Comparison of ENCODE assay signal across 31 cellular contexts in genomic region chr1:108729481-108729880, GRCh38. TPM values are rescaled to one million over a fixed set of nuclear protein-coding genes. Genes with fewer than 3 reads are reported as not detected.
"Had no signal": no experiment of that assay in that cellular context is flagged by ENCODE, and none has a peak within 500 bp of the region (broad histone marks: within the 10 kb centered on the region; RNA-seq: fewer than 3 reads in every experiment).

No MANE protein-coding gene starts in this region.

- H3K36me3 Mint-ChIP-seq: memory B cell; naive thymus-derived CD4-positive, alpha-beta T cell had no signal

- H3K36me3 ChIP-seq: colonic mucosa, esophagus squamous epithelium, gastrocnemius medialis, heart right ventricle, left lung, lower lobe of right lung had no signal

- H3K4me3 ChIP-seq: colonic mucosa, esophagus squamous epithelium, gastrocnemius medialis, heart right ventricle, left lung, lower lobe of right lung had no signal

- H3K27ac ChIP-seq: colonic mucosa, epithelial cell of prostate, esophagus squamous epithelium, gastrocnemius medialis, heart right ventricle, left lung, lower lobe of right lung had no signal

- DNase-seq: colonic mucosa; cortex of kidney; effector CD8-positive, alpha-beta T cell; effector memory CD8-positive, alpha-beta T cell; endodermal cell; erythroblast; esophagus squamous epithelium; foreskin fibroblast; foreskin melanocyte; gastrocnemius medialis; glutamatergic neuron; head of caudate nucleus; heart right ventricle; hippocampal formation; left cardiac atrium; left lung; left ventricle myocardium superior; lower lobe of right lung; mesendoderm; midbrain; naive thymus-derived CD4-positive, alpha-beta T cell had no signal

- H3K27ac Mint-ChIP-seq: dendritic cell treated with granulocyte-macrophage colony-stimulating factor and Interleukin-4, amounts not matched to agents 40 ng/mL and 50 ng/mL, for 4 days; effector memory CD8-positive, alpha-beta T cell; endodermal cell; memory B cell; naive thymus-derived CD4-positive, alpha-beta T cell had no signal

- ATAC-seq: effector memory CD8-positive, alpha-beta T cell; esophagus mucosa; gastrocnemius medialis; heart right ventricle; left cardiac atrium; left lung; left ventricle myocardium superior; lower lobe of right lung; naive thymus-derived CD4-positive, alpha-beta T cell had no signal

- H3K27me3 ChIP-seq: colonic mucosa, gastrocnemius medialis, left lung had no signal

- H3K9me3 ChIP-seq: colonic mucosa, esophagus squamous epithelium, gastrocnemius medialis, heart right ventricle, left lung, lower lobe of right lung had no signal

- H3K4me1 ChIP-seq: colonic mucosa, esophagus squamous epithelium, gastrocnemius medialis, heart right ventricle, left lung, lower lobe of right lung had no signal

- H3K9me3 Mint-ChIP-seq: dendritic cell treated with granulocyte-macrophage colony-stimulating factor and Interleukin-4, amounts not matched to agents 40 ng/mL and 50 ng/mL, for 4 days; effector memory CD8-positive, alpha-beta T cell; endodermal cell; memory B cell; naive thymus-derived CD4-positive, alpha-beta T cell had no signal

RNA-seq across cellular contexts. Expression of gene FNDC7, which starts 16.8 kb away (rescaled TPM):
- total RNA-seq: colonic mucosa, dermis microvascular lymphatic vessel endothelial cell, endodermal cell, esophagus mucosa, esophagus squamous epithelium, glomerular endothelial cell, kidney epithelial cell, left cardiac atrium, left lung, left ventricle myocardium superior, lower leg skin, lower lobe of right lung, lung microvascular endothelial cell, mucosa of gallbladder had no signal
